ENCODE assay signal across 8 cellular contexts in genomic region chr1:96362623-96363022, GRCh38.
A peak's percentile ranks its signal among the peaks of the same experiment; 100 is the strongest.
DNase-seq lines count a peak whose midpoint lies in the region; ATAC-seq, FAIRE-seq and TF ChIP-seq lines count a peak whose summit lies in the region.

No MANE protein-coding gene starts in this region.

- H3K4me1 ChIP-seq in RWPE2 (ENCODE audit: insufficient read depth, poor library complexity, severe bottlenecking) = peaks cover 55% of the 10 kb centered on the region
- H3K4me1 ChIP-seq in A673 (ENCODE audit: insufficient read depth, low read length, poor library complexity, severe bottlenecking) = peaks cover 14% of the 10 kb centered on the region

- H3K4me3 ChIP-seq in RWPE2 (ENCODE audit: severe bottlenecking) = no peak overlapping the region
- no peak overlapping the region for H3K4me3 ChIP-seq in A673 (ENCODE audit: low read depth, low read length, poor library complexity, severe bottlenecking)

- BruUV-seq in A673 (replicated peaks; lab: Mats Ljungman, UMichigan) = no TSS peak

- H3K36me3 ChIP-seq in RWPE2 (ENCODE audit: low read depth) (no peaks in the 10 kb centered on the region), A673 (ENCODE audit: insufficient read depth, low read length, poor library complexity, severe bottlenecking) (no peaks in the 10 kb centered on the region)

- H3K27ac ChIP-seq in RWPE2 (ENCODE audit: poor library complexity, severe bottlenecking) (peak overlapping the region; percentile 87), A673 (ENCODE audit: low read depth, low read length, poor library complexity, severe bottlenecking) (no peak overlapping the region)

- CTCF ChIA-PET in A673 (lab: Charles Lee) = no interaction called here

- H3K9me3 ChIP-seq in RWPE2 (ENCODE audit: severe bottlenecking) (no peaks in the 10 kb centered on the region), A673 (ENCODE audit: low read depth, low read length, poor library complexity, severe bottlenecking) (no peaks in the 10 kb centered on the region)

- POLR2A ChIA-PET in A673 (lab: Charles Lee; ENCODE audit: low non-redundant PET) = no interaction called here

- intact Hi-C loops in A673 (cut with micrococcal nuclease; ENCODE audit: unreplicated experiment) = no loop called here

- ATAC-seq in HG02852 (IDR thresholded peaks at IDR 0.05; ENCODE audit: unreplicated experiment) (peak; percentile 43), RWPE2 (ENCODE audit: low read depth) (peak; percentile 96)

- no peak for TF ChIP-seq CTCF in RWPE2 (IDR thresholded peaks at IDR 0.05; ENCODE audit: poor library complexity, severe bottlenecking)
- TF ChIP-seq CTCF in A673 (conservative IDR thresholded peaks at IDR 0.05; ENCODE audit: low read depth, low read length) = no peak

- DNase-seq in EL (peak; percentile 99), RWPE2 (ENCODE audit: low spot score) (no peak), foreskin melanocyte (peak; percentile 92), GM19239 (ENCODE audit: insufficient read length, low spot score) (no peak), medulla oblongata (ENCODE audit: extremely low spot score) (no peak), A673 (ENCODE audit: low spot score) (no peak)
- DNase-seq in central memory CD4-positive, alpha-beta T cell = no peak

- no peak for FAIRE-seq in GM19239 (lab: Jason Lieb, UNC)

- H3K27me3 ChIP-seq in RWPE2 (ENCODE audit: insufficient read depth, poor library complexity, severe bottlenecking) (no peaks in the 10 kb centered on the region), A673 (replicated peaks; ENCODE audit: insufficient read depth, low read depth, low read length, poor library complexity) (no peaks in the 10 kb centered on the region)

Comparison
In these comparisons a context has a peak if more than half of its experiments do, and no peak if none do; other contexts are left out.
1. DNase-seq: peak in EL (single experiment) and foreskin melanocyte (single experiment); none in RWPE2 (single experiment), GM19239 (single experiment), central memory CD4-positive, alpha-beta T cell (single experiment), medulla oblongata (single experiment) and A673 (single experiment).